9 cellular contexts compared by ENCODE assay signal in the genomic region with DNA sequence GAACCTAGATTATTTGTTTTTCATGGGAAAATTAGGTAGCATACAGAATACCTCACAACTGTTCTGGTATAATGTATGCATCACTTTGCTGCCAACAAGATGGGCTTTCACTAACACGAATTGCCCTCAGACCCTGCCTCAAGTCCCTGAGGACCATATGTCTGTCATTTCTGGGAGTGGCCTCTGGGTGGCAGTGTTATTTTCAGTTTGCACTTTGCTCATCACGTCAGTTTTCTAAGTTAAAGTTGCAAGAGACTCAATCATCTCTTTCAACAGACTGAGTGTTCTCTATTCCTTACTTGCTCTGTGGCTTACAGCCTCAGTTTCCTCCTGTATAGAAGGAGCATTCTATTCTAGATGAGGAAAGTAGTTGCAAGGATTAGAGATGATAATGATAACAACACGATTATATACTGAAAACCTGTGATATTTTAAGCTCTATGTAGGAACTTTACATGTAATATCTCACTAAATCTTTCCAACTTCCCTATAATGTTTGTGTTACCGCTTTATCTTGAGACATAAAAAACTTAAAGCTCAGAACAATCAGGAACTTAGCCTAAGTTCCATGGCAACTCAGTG. TPM values are rescaled to one million over a fixed set of nuclear protein-coding genes. Genes with fewer than 3 reads are reported as not detected.
A peak's percentile ranks its signal among the peaks of the same experiment; 100 is the strongest.
DNase-seq lines count a peak whose midpoint lies in the region; ATAC-seq, FAIRE-seq and TF ChIP-seq lines count a peak whose summit lies in the region.
"Had no signal": no experiment of that assay in that cellular context is flagged by ENCODE, and none has a peak within 500 bp of the region (broad histone marks: within the 10 kb centered on the region; RNA-seq: fewer than 3 reads in every experiment).

No MANE protein-coding gene starts in this region.

- H2AFZ ChIP-seq in neural progenitor cell (replicated peaks): peak overlapping the region; percentile 56

- DNase-seq in C1 segment of cervical spinal cord (lab: John Stamatoyannopoulos, UW) (peak in 10 of 14 donors; percentile 3 to 46 (median 10)), GM19239 (ENCODE audit: insufficient read length, low spot score) (peak; percentile 24), OCI-M1 (lab: John Stamatoyannopoulos, UW) (peak; percentile 48), fibroblast of gingiva (ENCODE audit: low read depth) (peak; percentile 46), neural progenitor cell (ENCODE audit: low spot score) (peak; percentile 72), tibial artery (peak; percentile 34 to 72)
- DNase-seq in activated T-cell treated with anti-CD3 and anti-CD28 coated beads, Interleukin-2, amount 50 U/mL, for 1 hour: peak; percentile 36

- no peaks in the 10 kb centered on the region for H3K36me3 Mint-ChIP-seq in neural progenitor cell

- H3K27me3 Mint-ChIP-seq in neural progenitor cell (ENCODE audit: insufficient read depth, low read depth): no peaks in the 10 kb centered on the region

- H3K27ac ChIP-seq in neural progenitor cell (no peak overlapping the region), tibial artery (no peak overlapping the region)

- no peaks in the 10 kb centered on the region for H3K4me1 Mint-ChIP-seq in neural progenitor cell

- H3K27ac Mint-ChIP-seq in neural progenitor cell: no peak overlapping the region

- H3K4me3 ChIP-seq in neural progenitor cell (no peak overlapping the region), tibial artery (no peak overlapping the region)

- FAIRE-seq in GM19239 (lab: Jason Lieb, UNC): peak; percentile 93

- H3K4me3 Mint-ChIP-seq in neural progenitor cell: no peak overlapping the region

- H3K9ac ChIP-seq in neural progenitor cell: no peak overlapping the region

- no peak overlapping the region for H3K4me2 ChIP-seq in neural progenitor cell

- H3K79me2 ChIP-seq in neural progenitor cell (ENCODE audit: low read depth): no peaks in the 10 kb centered on the region

- peak; percentile 71 for ATAC-seq in HG03442 (IDR thresholded peaks at IDR 0.05; ENCODE audit: unreplicated experiment)

- H3K4me1 ChIP-seq in neural progenitor cell: no peaks in the 10 kb centered on the region
- peaks cover 0 to 6% (median 0%) of the 10 kb centered on the region in 4 donors for H3K4me1 ChIP-seq in tibial artery

- no peaks in the 10 kb centered on the region for H3F3A ChIP-seq in neural progenitor cell (ENCODE audit: low read depth)

- no peaks in the 10 kb centered on the region for H3K9me3 ChIP-seq in neural progenitor cell (ENCODE audit: low read depth)
- no peaks in the 10 kb centered on the region for H3K9me3 ChIP-seq in tibial artery

- H3K9me3 Mint-ChIP-seq in neural progenitor cell: no peaks in the 10 kb centered on the region

- no peaks in the 10 kb centered on the region for H4K20me1 ChIP-seq in neural progenitor cell (ENCODE audit: low read depth)

- H3K27me3 ChIP-seq in neural progenitor cell (no peaks in the 10 kb centered on the region), tibial artery (no peaks in the 10 kb centered on the region)

- no peaks in the 10 kb centered on the region for H3K36me3 ChIP-seq in neural progenitor cell
- H3K36me3 ChIP-seq in tibial artery: no peaks in the 10 kb centered on the region

- intact Hi-C loops in tibial artery (cut with DNase I; ENCODE audit: low total_unique reads): no loop called here

- peak; percentile 81 for TF ChIP-seq CTCF in neural progenitor cell (IDR thresholded peaks at IDR 0.05)
- TF ChIP-seq CTCF in tibial artery (IDR thresholded peaks at IDR 0.05): peak; percentile 57 to 60

RNA-seq across cellular contexts. Expression of gene TSSK1B, which starts 55.7 kb away (rescaled TPM):
- not detected in 2 replicates for total RNA-seq in neural progenitor cell (ENCODE audit: low replicate concordance)
- total RNA-seq: T-helper 2 cell treated with Interferon-gamma antibody and Interleukin-4, amounts not matched to agents 100 ng/mL and 5 ng/mL, for 36 hours had no signal

Comparison
In these comparisons a context has a peak if more than half of its experiments do, and no peak if none do; other contexts are left out.
1. DNase-seq: peak in every context shown above with its lines; median percentile 72 in neural progenitor cell; 53 in tibial artery; 48 in OCI-M1; 46 in fibroblast of gingiva; 36 in activated T-cell treated with anti-CD3 and anti-CD28 coated beads, Interleukin-2, amount 50 U/mL, for 1 hour; 24 in GM19239; 10 in C1 segment of cervical spinal cord.